In the genomic region with DNA sequence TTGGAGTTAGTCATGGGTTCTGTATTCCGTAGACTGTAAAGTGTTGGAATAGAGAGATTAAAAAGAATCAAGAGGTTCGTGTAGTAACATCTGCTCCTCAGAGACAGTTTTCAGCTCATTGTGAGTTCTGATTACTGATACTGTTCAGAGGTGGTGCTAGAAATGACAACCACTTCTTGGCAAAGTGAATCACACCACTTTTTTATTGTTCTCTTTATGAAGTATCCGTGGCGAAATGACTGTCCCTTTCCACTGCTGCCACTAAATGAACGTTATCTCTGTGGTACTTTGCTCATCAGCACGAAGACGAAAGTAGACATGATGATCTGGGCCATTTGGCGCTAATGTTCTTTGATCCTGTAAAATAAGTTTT, we compare ENCODE assay signal across 1 cellular context.
TF ChIP-seq lines count a peak whose summit lies in the region.

No MANE protein-coding gene starts in this region.

TF ChIP-seq in HepG2, 621 proteins besides CTCF, POLR2A, EP300 and RAD21:
- TF ChIP-seq, protein P1, sequence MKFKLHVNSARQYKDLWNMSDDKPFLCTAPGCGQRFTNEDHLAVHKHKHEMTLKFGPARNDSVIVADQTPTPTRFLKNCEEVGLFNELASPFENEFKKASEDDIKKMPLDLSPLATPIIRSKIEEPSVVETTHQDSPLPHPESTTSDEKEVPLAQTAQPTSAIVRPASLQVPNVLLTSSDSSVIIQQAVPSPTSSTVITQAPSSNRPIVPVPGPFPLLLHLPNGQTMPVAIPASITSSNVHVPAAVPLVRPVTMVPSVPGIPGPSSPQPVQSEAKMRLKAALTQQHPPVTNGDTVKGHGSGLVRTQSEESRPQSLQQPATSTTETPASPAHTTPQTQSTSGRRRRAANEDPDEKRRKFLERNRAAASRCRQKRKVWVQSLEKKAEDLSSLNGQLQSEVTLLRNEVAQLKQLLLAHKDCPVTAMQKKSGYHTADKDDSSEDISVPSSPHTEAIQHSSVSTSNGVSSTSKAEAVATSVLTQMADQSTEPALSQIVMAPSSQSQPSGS (CRISPR knock-in tag; IDR thresholded peaks at IDR 0.05) = no peak
- TF ChIP-seq, protein P2, sequence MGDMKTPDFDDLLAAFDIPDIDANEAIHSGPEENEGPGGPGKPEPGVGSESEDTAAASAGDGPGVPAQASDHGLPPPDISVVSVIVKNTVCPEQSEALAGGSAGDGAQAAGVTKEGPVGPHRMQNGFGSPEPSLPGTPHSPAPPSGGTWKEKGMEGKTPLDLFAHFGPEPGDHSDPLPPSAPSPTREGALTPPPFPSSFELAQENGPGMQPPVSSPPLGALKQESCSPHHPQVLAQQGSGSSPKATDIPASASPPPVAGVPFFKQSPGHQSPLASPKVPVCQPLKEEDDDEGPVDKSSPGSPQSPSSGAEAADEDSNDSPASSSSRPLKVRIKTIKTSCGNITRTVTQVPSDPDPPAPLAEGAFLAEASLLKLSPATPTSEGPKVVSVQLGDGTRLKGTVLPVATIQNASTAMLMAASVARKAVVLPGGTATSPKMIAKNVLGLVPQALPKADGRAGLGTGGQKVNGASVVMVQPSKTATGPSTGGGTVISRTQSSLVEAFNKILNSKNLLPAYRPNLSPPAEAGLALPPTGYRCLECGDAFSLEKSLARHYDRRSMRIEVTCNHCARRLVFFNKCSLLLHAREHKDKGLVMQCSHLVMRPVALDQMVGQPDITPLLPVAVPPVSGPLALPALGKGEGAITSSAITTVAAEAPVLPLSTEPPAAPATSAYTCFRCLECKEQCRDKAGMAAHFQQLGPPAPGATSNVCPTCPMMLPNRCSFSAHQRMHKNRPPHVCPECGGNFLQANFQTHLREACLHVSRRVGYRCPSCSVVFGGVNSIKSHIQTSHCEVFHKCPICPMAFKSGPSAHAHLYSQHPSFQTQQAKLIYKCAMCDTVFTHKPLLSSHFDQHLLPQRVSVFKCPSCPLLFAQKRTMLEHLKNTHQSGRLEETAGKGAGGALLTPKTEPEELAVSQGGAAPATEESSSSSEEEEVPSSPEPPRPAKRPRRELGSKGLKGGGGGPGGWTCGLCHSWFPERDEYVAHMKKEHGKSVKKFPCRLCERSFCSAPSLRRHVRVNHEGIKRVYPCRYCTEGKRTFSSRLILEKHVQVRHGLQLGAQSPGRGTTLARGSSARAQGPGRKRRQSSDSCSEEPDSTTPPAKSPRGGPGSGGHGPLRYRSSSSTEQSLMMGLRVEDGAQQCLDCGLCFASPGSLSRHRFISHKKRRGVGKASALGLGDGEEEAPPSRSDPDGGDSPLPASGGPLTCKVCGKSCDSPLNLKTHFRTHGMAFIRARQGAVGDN (CRISPR knock-in tag; IDR thresholded peaks at IDR 0.05) = no peak
- TF ChIP-seq ZNF720 (CRISPR knock-in tag; IDR thresholded peaks at IDR 0.05) (no peak), CCDC6 (CRISPR knock-in tag; IDR thresholded peaks at IDR 0.05) (no peak), PCBP1 (IDR thresholded peaks at IDR 0.05; ENCODE audit: borderline replicate concordance, low read depth, low read length) (no peak), NONO (IDR thresholded peaks at IDR 0.05) (no peak), NONO (CRISPR knock-in tag; conservative IDR thresholded peaks at IDR 0.05) (no peak), ZNF530 (CRISPR knock-in tag; IDR thresholded peaks at IDR 0.05; ENCODE audit: low read depth) (no peak), PITX1 (CRISPR knock-in tag; IDR thresholded peaks at IDR 0.05) (no peak), ZNF441 (CRISPR knock-in tag; IDR thresholded peaks at IDR 0.05; ENCODE audit: borderline replicate concordance) (no peak), HHEX (CRISPR knock-in tag; IDR thresholded peaks at IDR 0.05) (no peak), NFKBIZ (CRISPR knock-in tag; IDR thresholded peaks at IDR 0.05) (no peak), NFIB (CRISPR knock-in tag; IDR thresholded peaks at IDR 0.05; ENCODE audit: borderline replicate concordance) (no peak), NCOA1 (CRISPR knock-in tag; IDR thresholded peaks at IDR 0.05) (no peak), ZNF282 (IDR thresholded peaks at IDR 0.05; ENCODE audit: partially characterized antibody) (no peak), ZNF343 (CRISPR knock-in tag; IDR thresholded peaks at IDR 0.05) (no peak)
- TF ChIP-seq, protein P3, sequence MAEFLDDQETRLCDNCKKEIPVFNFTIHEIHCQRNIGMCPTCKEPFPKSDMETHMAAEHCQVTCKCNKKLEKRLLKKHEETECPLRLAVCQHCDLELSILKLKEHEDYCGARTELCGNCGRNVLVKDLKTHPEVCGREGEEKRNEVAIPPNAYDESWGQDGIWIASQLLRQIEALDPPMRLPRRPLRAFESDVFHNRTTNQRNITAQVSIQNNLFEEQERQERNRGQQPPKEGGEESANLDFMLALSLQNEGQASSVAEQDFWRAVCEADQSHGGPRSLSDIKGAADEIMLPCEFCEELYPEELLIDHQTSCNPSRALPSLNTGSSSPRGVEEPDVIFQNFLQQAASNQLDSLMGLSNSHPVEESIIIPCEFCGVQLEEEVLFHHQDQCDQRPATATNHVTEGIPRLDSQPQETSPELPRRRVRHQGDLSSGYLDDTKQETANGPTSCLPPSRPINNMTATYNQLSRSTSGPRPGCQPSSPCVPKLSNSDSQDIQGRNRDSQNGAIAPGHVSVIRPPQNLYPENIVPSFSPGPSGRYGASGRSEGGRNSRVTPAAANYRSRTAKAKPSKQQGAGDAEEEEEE (CRISPR knock-in tag; IDR thresholded peaks at IDR 0.05; ENCODE audit: borderline replicate concordance) = no peak
- TF ChIP-seq, protein P4, sequence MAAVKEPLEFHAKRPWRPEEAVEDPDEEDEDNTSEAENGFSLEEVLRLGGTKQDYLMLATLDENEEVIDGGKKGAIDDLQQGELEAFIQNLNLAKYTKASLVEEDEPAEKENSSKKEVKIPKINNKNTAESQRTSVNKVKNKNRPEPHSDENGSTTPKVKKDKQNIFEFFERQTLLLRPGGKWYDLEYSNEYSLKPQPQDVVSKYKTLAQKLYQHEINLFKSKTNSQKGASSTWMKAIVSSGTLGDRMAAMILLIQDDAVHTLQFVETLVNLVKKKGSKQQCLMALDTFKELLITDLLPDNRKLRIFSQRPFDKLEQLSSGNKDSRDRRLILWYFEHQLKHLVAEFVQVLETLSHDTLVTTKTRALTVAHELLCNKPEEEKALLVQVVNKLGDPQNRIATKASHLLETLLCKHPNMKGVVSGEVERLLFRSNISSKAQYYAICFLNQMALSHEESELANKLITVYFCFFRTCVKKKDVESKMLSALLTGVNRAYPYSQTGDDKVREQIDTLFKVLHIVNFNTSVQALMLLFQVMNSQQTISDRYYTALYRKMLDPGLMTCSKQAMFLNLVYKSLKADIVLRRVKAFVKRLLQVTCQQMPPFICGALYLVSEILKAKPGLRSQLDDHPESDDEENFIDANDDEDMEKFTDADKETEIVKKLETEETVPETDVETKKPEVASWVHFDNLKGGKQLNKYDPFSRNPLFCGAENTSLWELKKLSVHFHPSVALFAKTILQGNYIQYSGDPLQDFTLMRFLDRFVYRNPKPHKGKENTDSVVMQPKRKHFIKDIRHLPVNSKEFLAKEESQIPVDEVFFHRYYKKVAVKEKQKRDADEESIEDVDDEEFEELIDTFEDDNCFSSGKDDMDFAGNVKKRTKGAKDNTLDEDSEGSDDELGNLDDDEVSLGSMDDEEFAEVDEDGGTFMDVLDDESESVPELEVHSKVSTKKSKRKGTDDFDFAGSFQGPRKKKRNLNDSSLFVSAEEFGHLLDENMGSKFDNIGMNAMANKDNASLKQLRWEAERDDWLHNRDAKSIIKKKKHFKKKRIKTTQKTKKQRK (IDR thresholded peaks at IDR 0.05; ENCODE audit: low read length) = no peak
